31 cellular contexts compared by ENCODE assay signal in genomic region chr2:122873951-122874350, GRCh38.
"Had no signal": no experiment of that assay in that cellular context is flagged by ENCODE, and none has a peak within 500 bp of the region (broad histone marks: within the 10 kb centered on the region; RNA-seq: fewer than 3 reads in every experiment).

No MANE protein-coding gene starts in this region.

- ATAC-seq: activated CD4-positive, alpha-beta T cell treated with anti-CD3 and anti-CD28 coated beads for 36 hours; activated T-helper 17 cell treated with anti-CD3 and anti-CD28 coated beads, Interleukin-2, amount 50 U/mL, for 72 hours; effector memory CD8-positive, alpha-beta T cell; gastroesophageal sphincter had no signal

- H3K36me3 Mint-ChIP-seq: activated naive CD8-positive, alpha-beta T cell had no signal

- H3K27me3 ChIP-seq: brain microvascular endothelial cell, esophagus squamous epithelium, gastroesophageal sphincter had no signal

- H3K4me1 ChIP-seq: esophagus squamous epithelium, gastroesophageal sphincter had no signal

- H3K27ac Mint-ChIP-seq: activated CD4-positive, alpha-beta memory T cell treated with anti-CD3 and anti-CD28 coated beads, Interleukin-2, amount 10 ng/mL, durations not matched to agents 7 days and 5 days; activated CD4-positive, alpha-beta T cell treated with anti-CD3 and anti-CD28 coated beads for 36 hours; activated CD4-positive, alpha-beta T cell treated with anti-CD3 and anti-CD28 coated beads, Interleukin-2, amount 10 ng/mL, durations not matched to agents 7 days and 5 days; activated naive CD8-positive, alpha-beta T cell; activated T-cell treated with anti-CD3 and anti-CD28 coated beads, Interleukin-2, amount 50 U/mL, for 24 hours; activated T-helper 17 cell treated with anti-CD3 and anti-CD28 coated beads, Interleukin-2, amount 50 U/mL, for 72 hours; effector memory CD8-positive, alpha-beta T cell had no signal

- H3K27me3 Mint-ChIP-seq: activated CD4-positive, alpha-beta memory T cell treated with anti-CD3 and anti-CD28 coated beads, Interleukin-2, amount 10 ng/mL, durations not matched to agents 7 days and 5 days; activated CD4-positive, alpha-beta T cell treated with anti-CD3 and anti-CD28 coated beads for 36 hours; activated CD4-positive, alpha-beta T cell treated with anti-CD3 and anti-CD28 coated beads, Interleukin-2, amount 10 ng/mL, durations not matched to agents 7 days and 5 days; activated naive CD8-positive, alpha-beta T cell; activated T-cell treated with anti-CD3 and anti-CD28 coated beads, Interleukin-2, amount 50 U/mL, for 24 hours; activated T-helper 17 cell treated with anti-CD3 and anti-CD28 coated beads, Interleukin-2, amount 50 U/mL, for 72 hours; effector memory CD8-positive, alpha-beta T cell had no signal

- H3K4me3 ChIP-seq: esophagus squamous epithelium, gastroesophageal sphincter had no signal

- FAIRE-seq: astrocyte, colon had no signal

- H3K4me1 Mint-ChIP-seq: activated CD4-positive, alpha-beta memory T cell treated with anti-CD3 and anti-CD28 coated beads, Interleukin-2, amount 10 ng/mL, durations not matched to agents 7 days and 5 days; activated CD4-positive, alpha-beta T cell treated with anti-CD3 and anti-CD28 coated beads for 36 hours; activated CD4-positive, alpha-beta T cell treated with anti-CD3 and anti-CD28 coated beads, Interleukin-2, amount 10 ng/mL, durations not matched to agents 7 days and 5 days; activated T-helper 17 cell treated with anti-CD3 and anti-CD28 coated beads, Interleukin-2, amount 50 U/mL, for 72 hours had no signal

- H3K4me3 Mint-ChIP-seq: activated CD4-positive, alpha-beta memory T cell treated with anti-CD3 and anti-CD28 coated beads, Interleukin-2, amount 10 ng/mL, durations not matched to agents 7 days and 5 days; activated CD4-positive, alpha-beta T cell treated with anti-CD3 and anti-CD28 coated beads for 36 hours; activated CD4-positive, alpha-beta T cell treated with anti-CD3 and anti-CD28 coated beads, Interleukin-2, amount 10 ng/mL, durations not matched to agents 7 days and 5 days; activated naive CD8-positive, alpha-beta T cell; activated T-cell treated with anti-CD3 and anti-CD28 coated beads, Interleukin-2, amount 50 U/mL, for 24 hours; activated T-helper 17 cell treated with anti-CD3 and anti-CD28 coated beads, Interleukin-2, amount 50 U/mL, for 72 hours; effector memory CD8-positive, alpha-beta T cell had no signal

- H3K36me3 ChIP-seq: brain microvascular endothelial cell, esophagus squamous epithelium, gastroesophageal sphincter had no signal

- H3K27ac ChIP-seq: brain microvascular endothelial cell, epithelial cell of prostate, esophagus squamous epithelium, gastroesophageal sphincter had no signal

- DNase-seq: activated CD4-positive, alpha-beta memory T cell treated with anti-CD3 and anti-CD28 coated beads, Interleukin-2, amount 10 ng/mL, durations not matched to agents 7 days and 5 days; activated CD4-positive, alpha-beta T cell treated with anti-CD3 and anti-CD28 coated beads for 36 hours; activated CD4-positive, alpha-beta T cell treated with anti-CD3 and anti-CD28 coated beads, Interleukin-2, amount 10 ng/mL, durations not matched to agents 7 days and 5 days; activated CD4-positive, alpha-beta T cell treated with anti-CD3 and anti-CD28 coated beads, Interleukin-2, amount 50 U/mL, for 4 hours; activated CD4-positive, CD25-positive, alpha-beta regulatory T cell; activated CD4-positive, CD25-positive, alpha-beta regulatory T cell treated with anti-CD3 and anti-CD28 coated beads, Interleukin-2, amount 50 U/mL, for 72 hours; activated CD8-positive, alpha-beta memory T cell treated with anti-CD3 and anti-CD28 coated beads, Interleukin-2, amount 50 U/mL, for 48 hours; activated effector memory CD4-positive, alpha-beta T cell treated with Interleukin-2 at 50 U/mL for 16 hours; activated gamma-delta T cell treated with Interleukin-2 at 50 U/mL for 16 hours; activated naive CD4-positive, alpha-beta T cell treated with anti-CD3 and anti-CD28 coated beads, Interleukin-2, amount 50 U/mL, for 16 hours; activated naive CD4-positive, alpha-beta T cell treated with Interleukin-2 at 50 U/mL for 16 hours; activated T-cell treated with anti-CD3 and anti-CD28 coated beads for 4 hours; activated T-cell treated with anti-CD3 and anti-CD28 coated beads, Interleukin-2, amount 50 U/mL, for 24 hours; amniotic stem cell; anterior cingulate cortex; brain microvascular endothelial cell; caudate nucleus; cortex of kidney; dermis blood vessel endothelial cell; effector CD4-positive, alpha-beta T cell; effector memory CD8-positive, alpha-beta T cell; esophagus squamous epithelium; foreskin melanocyte; head of caudate nucleus; T-helper 2 cell had no signal

- H3K9me3 ChIP-seq: gastroesophageal sphincter had no signal
